In genomic region chr1:2955652-2956051, GRCh38 we compare ENCODE assay signal across 24 cellular contexts.
DNase-seq lines count a peak whose midpoint lies in the region; ATAC-seq, FAIRE-seq and TF ChIP-seq lines count a peak whose summit lies in the region.
"Had no signal": no experiment of that assay in that cellular context is flagged by ENCODE, and none has a peak within 500 bp of the region (broad histone marks: within the 10 kb centered on the region; RNA-seq: fewer than 3 reads in every experiment).

No MANE protein-coding gene starts in this region.

- DNase-seq in right lobe of liver (peak in 2 of 3 donors; percentile 5 to 11), HepG2 (ENCODE audit: low spot score) (no peak), endothelial cell (ENCODE audit: low spot score) (no peak), naive B cell (no peak), trophoblast cell (no peak), NCI-H1436 (lab: John Stamatoyannopoulos, UW) (no peak), psoas muscle (no peak), OCI-M1 (lab: John Stamatoyannopoulos, UW) (no peak)
- DNase-seq: BE2C; CD4-positive, alpha-beta T cell; DMS 273 treated with DMSO at 0.1 percent for 48 hours; DMS79; GF-D8; GOT3 had no signal

- peak overlapping the region; percentile 4 for H3K27ac Mint-ChIP-seq in endothelial cell (ENCODE audit: unreplicated experiment)
- H3K27ac Mint-ChIP-seq in naive B cell, result peak overlapping the region in 2 of 6 donors; percentile 82 to 90
- H3K27ac Mint-ChIP-seq: CD4-positive, alpha-beta T cell; CD8-positive, alpha-beta memory T cell had no signal

- no peak overlapping the region for H3K18ac ChIP-seq in trophoblast cell (ENCODE audit: low read length)

- TF ChIP-seq RAD21 in HepG2 (CRISPR knock-in tag; IDR thresholded peaks at IDR 0.05), result no peak

- intact Hi-C loops in right lobe of liver (cut with DNase I), result no loop called here
- intact Hi-C loops in HepG2 (cut with micrococcal nuclease; ENCODE audit: unreplicated experiment), result no loop called here
- intact Hi-C loops in psoas muscle (cut with DNase I), result no loop called here

- H3K4me1 ChIP-seq in right lobe of liver, result no peaks in the 10 kb centered on the region
- H3K4me1 ChIP-seq in HepG2 (ENCODE audit: insufficient read depth, low read length), result no peaks in the 10 kb centered on the region
- no peaks in the 10 kb centered on the region for H3K4me1 ChIP-seq in trophoblast cell (ENCODE audit: control insufficient read depth in 1 of 2, insufficient read depth in 2 of 2, low read length in 2 of 2)
- no peaks in the 10 kb centered on the region for H3K4me1 ChIP-seq in psoas muscle
- H3K4me1 ChIP-seq: BE2C, HAP-1 had no signal

- H3K79me1 ChIP-seq in trophoblast cell (ENCODE audit: low read length), result no peaks in the 10 kb centered on the region

- H3K36me3 Mint-ChIP-seq in endothelial cell (ENCODE audit: low read depth, unreplicated experiment) (no peaks in the 10 kb centered on the region), naive B cell (peaks cover 23 to 42% of the 10 kb centered on the region in 2 donors)

- BruUV-seq in HepG2 (replicated peaks; lab: Mats Ljungman, UMichigan), result no TSS peak

- no peak for TF ChIP-seq POLR2A in right lobe of liver (IDR thresholded peaks at IDR 0.05)
- no peak for TF ChIP-seq POLR2A in HepG2 (IDR thresholded peaks at IDR 0.05; ENCODE audit: insufficient read depth in 1 of 2, low read depth in 2 of 2, low read length in 2 of 2)

- H4K8ac ChIP-seq in trophoblast cell (ENCODE audit: low read depth, low read length), result no peak overlapping the region

- no peak overlapping the region for H4K91ac ChIP-seq in trophoblast cell (ENCODE audit: low read depth, low read length)

- H4K20me1 ChIP-seq in HepG2 (ENCODE audit: insufficient read depth, low read length), result no peaks in the 10 kb centered on the region
- H4K20me1 ChIP-seq: BLaER1 treated with 17β-estradiol and CSF1 and Interleukin-3, amounts not matched to agents 10 nM and 100 nM had no signal

- no peak overlapping the region for H3K9ac ChIP-seq in HepG2 (ENCODE audit: insufficient read depth, low read depth, low read length)
- H3K9ac ChIP-seq in trophoblast cell (ENCODE audit: low read length), result no peak overlapping the region
- H3K9ac ChIP-seq: BLaER1 treated with 17β-estradiol and CSF1 and Interleukin-3, amounts not matched to agents 10 nM and 100 nM had no signal

- no peak overlapping the region for H2BK120ac ChIP-seq in trophoblast cell (ENCODE audit: insufficient read depth, low read length, poor library complexity)

- TF ChIP-seq CTCF in right lobe of liver (IDR thresholded peaks at IDR 0.05), result no peak
- TF ChIP-seq CTCF in HepG2 (CRISPR knock-in tag; IDR thresholded peaks at IDR 0.05), result no peak
- TF ChIP-seq CTCF in endothelial cell (IDR thresholded peaks at IDR 0.05; ENCODE audit: unreplicated experiment), result no peak
- TF ChIP-seq CTCF in psoas muscle (IDR thresholded peaks at IDR 0.05), result no peak

- no peak overlapping the region for H2AK5ac ChIP-seq in trophoblast cell (ENCODE audit: low read length)

- POLR2A ChIA-PET in HepG2 (lab: Yijun Ruan, JAX), result no interaction called here

- H3K4me3 Mint-ChIP-seq in endothelial cell (ENCODE audit: unreplicated experiment) (no peak overlapping the region), naive B cell (peak overlapping the region in 7 of 8 donors; percentile 6 to 77 (median 51))
- H3K4me3 Mint-ChIP-seq: CD14-positive monocyte; CD4-positive, alpha-beta T cell; CD8-positive, alpha-beta memory T cell had no signal

- no peaks in the 10 kb centered on the region for H3K79me2 ChIP-seq in HepG2 (ENCODE audit: insufficient read depth, low read length)
- no peaks in the 10 kb centered on the region for H3K79me2 ChIP-seq in trophoblast cell (ENCODE audit: control insufficient read depth, insufficient read depth, low read length, poor library complexity)

- no peak overlapping the region for H3K4me2 ChIP-seq in HepG2 (ENCODE audit: low read depth, low read length)
- H3K4me2 ChIP-seq in trophoblast cell (ENCODE audit: low read length), result no peak overlapping the region

- H3K27me3 Mint-ChIP-seq in endothelial cell (ENCODE audit: unreplicated experiment) (peaks cover 2% of the 10 kb centered on the region), naive B cell (no peaks in the 10 kb centered on the region)

- ATAC-seq in right lobe of liver (no peak), HepG2 (no peak), naive B cell (ENCODE audit: low read depth in 2 of 2) (no peak), psoas muscle (no peak)

- no peak overlapping the region for H3K4me3 ChIP-seq in right lobe of liver
- H3K4me3 ChIP-seq in HepG2 (replicated peaks in 1 of 3; ENCODE audit: insufficient read depth in 1 of 3, low read depth in 2 of 3, low read length in 3 of 3), result no peak overlapping the region
- H3K4me3 ChIP-seq in trophoblast cell (ENCODE audit: low read depth, low read length), result no peak overlapping the region
- no peak overlapping the region for H3K4me3 ChIP-seq in psoas muscle
- H3K4me3 ChIP-seq: HAP-1 had no signal

- in situ Hi-C loops in HepG2 (cut with HindIII; ENCODE audit: extremely low pct_ligation_motif_present, low pct_unique_long_range_greater_than_20kb), result no loop called here

- H2BK5ac ChIP-seq in trophoblast cell (ENCODE audit: low read depth, low read length, poor library complexity), result no peak overlapping the region

- H3K9me3 Mint-ChIP-seq in endothelial cell (ENCODE audit: unreplicated experiment) (peaks cover 14% of the 10 kb centered on the region), naive B cell (peaks cover 12 to 67% (median 56%) of the 10 kb centered on the region in 7 donors)

- H4K12ac ChIP-seq in trophoblast cell (ENCODE audit: low read depth, low read length), result no peak overlapping the region

- no peaks in the 10 kb centered on the region for H3K27me3 ChIP-seq in right lobe of liver
- peaks cover 4 to 26% of the 10 kb centered on the region in 2 experiments; a peak in 3 of 5 replicates for H3K27me3 ChIP-seq in HepG2 (ENCODE audit: control insufficient read depth in 1 of 2, insufficient read depth in 2 of 2, low read length in 2 of 2)
- no peaks in the 10 kb centered on the region for H3K27me3 ChIP-seq in trophoblast cell (ENCODE audit: insufficient read depth, low read length)
- peaks cover 0 to 15% (median 3%) of the 10 kb centered on the region in 3 donors for H3K27me3 ChIP-seq in psoas muscle (ENCODE audit: insufficient read depth in 3 of 3, low read length in 2 of 3)

- H3K23ac ChIP-seq in trophoblast cell (ENCODE audit: low read length), result no peak overlapping the region

- H3K36me3 ChIP-seq in right lobe of liver (no peaks in the 10 kb centered on the region), HepG2 (replicated peaks in 1 of 2; ENCODE audit: control insufficient read depth in 1 of 2, insufficient read depth in 2 of 2, low read length in 2 of 2) (no peaks in the 10 kb centered on the region), trophoblast cell (ENCODE audit: control insufficient read depth in 1 of 2, insufficient read depth in 2 of 2, low read length in 2 of 2) (no peaks in the 10 kb centered on the region), psoas muscle (ENCODE audit: insufficient read depth in 1 of 2, low read depth in 1 of 2) (no peaks in the 10 kb centered on the region)
- H3K36me3 ChIP-seq: BE2C; BLaER1 treated with 17β-estradiol and CSF1 and Interleukin-3, amounts not matched to agents 10 nM and 100 nM; HAP-1 had no signal

- H3K27ac ChIP-seq in right lobe of liver, result no peak overlapping the region
- H3K27ac ChIP-seq in HepG2 (ENCODE audit: extremely low read length, insufficient read depth, low read length), result no peak overlapping the region
- H3K27ac ChIP-seq in trophoblast cell (ENCODE audit: low read depth, low read length), result no peak overlapping the region
- no peak overlapping the region for H3K27ac ChIP-seq in psoas muscle
- H3K27ac ChIP-seq: 22Rv1 had no signal

- no peak for TF ChIP-seq EP300 in HepG2 (IDR thresholded peaks at IDR 0.05; ENCODE audit: low read depth in 2 of 2, low read length in 2 of 2)
- TF ChIP-seq EP300 in HepG2 (CRISPR knock-in tag; IDR thresholded peaks at IDR 0.05; ENCODE audit: borderline replicate concordance), result no peak

- H3K4me1 Mint-ChIP-seq in endothelial cell (ENCODE audit: unreplicated experiment) (no peaks in the 10 kb centered on the region), naive B cell (peaks cover 43 to 64% (median 53%) of the 10 kb centered on the region in 3 donors)
- H3K4me1 Mint-ChIP-seq: CD8-positive, alpha-beta memory T cell had no signal

- H2AFZ ChIP-seq in HepG2 (ENCODE audit: low read length), result no peak overlapping the region
- H2AFZ ChIP-seq in trophoblast cell (ENCODE audit: insufficient read depth, low read length, poor library complexity), result no peak overlapping the region

- CTCF ChIA-PET in HepG2 (lab: Yijun Ruan, JAX; ENCODE audit: low intra/inter-chr PET ratio, low total read pairs), result no interaction called here

- H3K14ac ChIP-seq in trophoblast cell (ENCODE audit: low read length), result no peak overlapping the region

- FAIRE-seq in HepG2 (lab: Jason Lieb, UNC), result no peak
- FAIRE-seq: A204.1, D721Med, GM12891, GM18507, H54 had no signal

- H3K4ac ChIP-seq in trophoblast cell (ENCODE audit: low read depth, low read length), result no peak overlapping the region

- H3K9me3 ChIP-seq in right lobe of liver, result peaks cover 0 to 7% (median 0%) of the 10 kb centered on the region in 4 donors
- H3K9me3 ChIP-seq in HepG2 (ENCODE audit: low read length), result peaks cover 23% of the 10 kb centered on the region
- H3K9me3 ChIP-seq in trophoblast cell (ENCODE audit: insufficient read depth, low read depth, low read length), result peaks cover 36% of the 10 kb centered on the region
- H3K9me3 ChIP-seq in psoas muscle, result peaks cover 33% of the 10 kb centered on the region
- H3K9me3 ChIP-seq: BE2C had no signal

- no peak overlapping the region for H2BK12ac ChIP-seq in trophoblast cell (ENCODE audit: low read length)

TF ChIP-seq in HepG2, 621 proteins besides CTCF, POLR2A, EP300 and RAD21 (continues in another document):
- TF ChIP-seq ZNF773 (CRISPR knock-in tag; IDR thresholded peaks at IDR 0.05; ENCODE audit: borderline replicate concordance) (no peak), ZNF660 (CRISPR knock-in tag; IDR thresholded peaks at IDR 0.05; ENCODE audit: borderline replicate concordance, low read depth) (no peak), ATF6 (CRISPR knock-in tag; conservative IDR thresholded peaks at IDR 0.05) (no peak), ZIK1 (CRISPR knock-in tag; IDR thresholded peaks at IDR 0.05; ENCODE audit: borderline replicate concordance, low read depth) (no peak)

Comparison
In these comparisons a context has a peak if more than half of its experiments do, and no peak if none do; other contexts are left out.
1. DNase-seq: peak in right lobe of liver (2 of 3); none in HepG2 (single experiment), endothelial cell (single experiment), naive B cell (single experiment), trophoblast cell (0 of 2), NCI-H1436 (single experiment), psoas muscle (0 of 2) and OCI-M1 (single experiment).